In the genomic region with DNA sequence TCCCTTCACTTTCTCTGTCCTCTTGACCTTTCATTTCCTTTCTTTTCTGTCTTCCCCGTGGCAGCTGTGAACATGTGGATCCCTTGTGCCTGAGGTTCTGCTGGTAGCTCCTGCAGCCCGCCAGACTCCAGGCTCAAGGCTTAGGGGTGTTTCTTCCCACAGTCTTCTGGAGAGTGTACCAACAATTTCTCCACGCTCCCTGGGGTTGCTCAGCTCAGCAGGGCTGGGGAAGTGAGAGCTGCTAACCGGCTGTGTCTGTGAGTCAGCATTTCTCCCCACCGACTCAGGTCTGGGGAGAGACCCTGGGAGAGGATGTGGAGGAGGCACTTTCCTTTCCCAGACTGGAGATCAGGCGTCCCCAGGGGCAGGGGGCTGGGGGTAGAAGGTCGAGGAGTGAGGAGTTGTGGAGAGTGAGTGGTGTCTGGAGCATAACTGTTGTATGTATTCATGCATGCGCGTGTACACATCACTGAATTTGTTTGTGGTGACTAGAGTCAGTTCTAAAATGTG, we compare ENCODE assay signal across 8 cellular contexts.
DNase-seq lines count a peak whose midpoint lies in the region; ATAC-seq, FAIRE-seq and TF ChIP-seq lines count a peak whose summit lies in the region.

No MANE protein-coding gene starts in this region.

- H3K4me2 ChIP-seq in keratinocyte (ENCODE audit: control insufficient read depth, extremely low read depth, insufficient read depth, low read depth, low read length): peak overlapping the region; percentile 24

- H3K4me1 ChIP-seq in keratinocyte (ENCODE audit: control insufficient read depth, extremely low read depth, insufficient read depth, low read length) (peaks cover 3% of the 10 kb centered on the region), suprapubic skin (peaks cover 13% of the 10 kb centered on the region)

- 22% methylated on average over 9 of the region's 9 CpGs for WGBS in suprapubic skin

- TF ChIP-seq POLR2A in NB4 (IDR thresholded peaks at IDR 0.05; ENCODE audit: extremely low read depth, insufficient read length): no peak
- TF ChIP-seq POLR2A in suprapubic skin (IDR thresholded peaks at IDR 0.05): no peak

- in situ Hi-C loops in brain microvascular endothelial cell (cut with HindIII; ENCODE audit: low pct_ligation_motif_present, low sequenced_read_pairs): no loop called here

- no peak for FAIRE-seq in keratinocyte (lab: Jason Lieb, UNC)

- ATAC-seq in GM18907 (IDR thresholded peaks at IDR 0.05; ENCODE audit: unreplicated experiment): peak; percentile 62
- no peak for ATAC-seq in GM18498 (IDR thresholded peaks at IDR 0.05; ENCODE audit: unreplicated experiment)
- no peak for ATAC-seq in HG03521 (IDR thresholded peaks at IDR 0.05; ENCODE audit: unreplicated experiment)
- ATAC-seq in HG03159 (IDR thresholded peaks at IDR 0.05; ENCODE audit: unreplicated experiment): no peak

- H3K79me2 ChIP-seq in keratinocyte (ENCODE audit: control insufficient read depth, insufficient read depth, low read length): no peaks in the 10 kb centered on the region

- H2AFZ ChIP-seq in keratinocyte (ENCODE audit: control insufficient read depth, low read length): peak overlapping the region; percentile 21

- no peaks in the 10 kb centered on the region for H4K20me1 ChIP-seq in keratinocyte (ENCODE audit: control insufficient read depth, extremely low read depth, insufficient read depth, low read length)

- TF ChIP-seq EP300 in suprapubic skin (IDR thresholded peaks at IDR 0.05): no peak

- H3K36me3 ChIP-seq in brain microvascular endothelial cell (replicated peaks) (no peaks in the 10 kb centered on the region), keratinocyte (ENCODE audit: control insufficient read depth in 2 of 2, extremely low read depth in 1 of 2, insufficient read depth in 2 of 2, low read length in 2 of 2) (no peaks in the 10 kb centered on the region), suprapubic skin (no peaks in the 10 kb centered on the region)

- no peaks in the 10 kb centered on the region for H3K27me3 ChIP-seq in brain microvascular endothelial cell (replicated peaks)
- H3K27me3 ChIP-seq in keratinocyte (ENCODE audit: control insufficient read depth, extremely low read depth, insufficient read depth, low read length): no peaks in the 10 kb centered on the region
- no peaks in the 10 kb centered on the region for H3K27me3 ChIP-seq in suprapubic skin

- peaks cover 3% of the 10 kb centered on the region for H3K9me3 ChIP-seq in keratinocyte (ENCODE audit: control insufficient read depth, low read depth, low read length)
- H3K9me3 ChIP-seq in suprapubic skin: no peaks in the 10 kb centered on the region

- H3K9ac ChIP-seq in keratinocyte (ENCODE audit: control insufficient read depth, extremely low read depth, insufficient read depth, low read length): no peak overlapping the region

- H3K4me3 ChIP-seq in NB4 (ENCODE audit: low read depth, low read length) (peak overlapping the region; percentile 35), brain microvascular endothelial cell (ENCODE audit: low read depth, low read length) (peak overlapping the region; percentile 18), keratinocyte (ENCODE audit: control insufficient read depth in 2 of 3, extremely low read depth in 1 of 3, insufficient read depth in 2 of 3, low read depth in 1 of 3, low read length in 3 of 3) (no peak overlapping the region), suprapubic skin (peak overlapping the region; percentile 24)

- H3K9me1 ChIP-seq in keratinocyte (ENCODE audit: control insufficient read depth, extremely low read depth, insufficient read depth, low read length): no peaks in the 10 kb centered on the region

- dilution Hi-C loops in keratinocyte (cut with MboI; ENCODE audit: extremely low pct_ligation_motif_present, low sequenced_read_pairs): no loop called here

- TF ChIP-seq CTCF in NB4 (IDR thresholded peaks at IDR 0.05; ENCODE audit: low read depth, low read length) (no peak), brain microvascular endothelial cell (IDR thresholded peaks at IDR 0.05; ENCODE audit: low read depth, low read length, missing control alignments) (no peak), keratinocyte (optimal IDR thresholded peaks at IDR 0.05 in 1 of 3, IDR thresholded peaks at IDR 0.05 in 1 of 3, conservative IDR thresholded peaks at IDR 0.05 in 1 of 3; ENCODE audit: extremely low read depth in 1 of 3, insufficient read depth in 2 of 3, low read length in 3 of 3) (no peak), suprapubic skin (IDR thresholded peaks at IDR 0.05) (no peak)

- H3K27ac ChIP-seq in brain microvascular endothelial cell: peak overlapping the region; percentile 96
- no peak overlapping the region for H3K27ac ChIP-seq in keratinocyte (ENCODE audit: control insufficient read depth, insufficient read depth, low read length)
- H3K27ac ChIP-seq in suprapubic skin: no peak overlapping the region

- peak; percentile 100 for DNase-seq in NB4 (ENCODE audit: low read depth)
- DNase-seq in brain microvascular endothelial cell: peak; percentile 98
- DNase-seq in keratinocyte (ENCODE audit: low read depth, low spot score): no peak
- DNase-seq in suprapubic skin (ENCODE audit: low spot score in 2 of 2): peak; percentile 60 to 81

Comparison
In these comparisons a context has a peak if more than half of its experiments do, and no peak if none do; other contexts are left out.
1. H3K4me3 ChIP-seq: peak in NB4 (single experiment), brain microvascular endothelial cell (single experiment) and suprapubic skin (single experiment); none in keratinocyte (0 of 3).